In the genomic region with DNA sequence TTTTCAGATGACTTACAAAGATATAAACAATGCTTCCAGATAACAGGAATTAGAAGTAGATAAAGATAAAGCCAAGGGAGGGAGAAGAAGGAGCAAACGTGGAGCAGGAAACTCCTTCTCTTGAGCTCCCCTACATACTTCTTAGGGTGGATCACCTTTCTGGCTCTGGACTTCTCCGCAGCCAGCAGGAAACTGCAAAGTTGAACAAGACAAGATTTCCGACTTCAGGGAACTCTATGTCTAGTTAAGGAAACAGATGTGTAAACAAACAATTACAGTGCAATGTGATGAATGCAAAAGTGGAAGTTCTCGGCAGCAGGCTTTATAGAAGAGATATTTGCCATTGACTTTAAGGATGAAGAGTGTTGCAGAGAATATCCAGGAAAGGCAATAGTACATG, we compare ENCODE assay signal across 2 cellular contexts.
TF ChIP-seq lines count a peak whose summit lies in the region.

No MANE protein-coding gene starts in this region.

TF ChIP-seq in IMR-90, 13 proteins besides CTCF, POLR2A, EP300 and RAD21 (continued from another document):
- TF ChIP-seq USF2 (IDR thresholded peaks at IDR 0.05; ENCODE audit: low read depth, low read length), result no peak
- no peak for TF ChIP-seq CEBPB (IDR thresholded peaks at IDR 0.05; ENCODE audit: low read depth, low read length)
- TF ChIP-seq RCOR1 (IDR thresholded peaks at IDR 0.05; ENCODE audit: insufficient replicate concordance, low read length), result no peak
- TF ChIP-seq FOS (IDR thresholded peaks at IDR 0.05; ENCODE audit: low read depth, low read length), result no peak
- no peak for TF ChIP-seq CHD1 (IDR thresholded peaks at IDR 0.05; ENCODE audit: low read depth, low read length)
- no peak for TF ChIP-seq RFX5 (IDR thresholded peaks at IDR 0.05; ENCODE audit: low read depth, low read length)
- no peak for TF ChIP-seq MAFK (IDR thresholded peaks at IDR 0.05; ENCODE audit: low read depth, low read length)
- TF ChIP-seq MXI1 (IDR thresholded peaks at IDR 0.05; ENCODE audit: borderline replicate concordance, low read depth, low read length), result no peak
- TF ChIP-seq SMC3 (IDR thresholded peaks at IDR 0.05; ENCODE audit: low read depth, low read length), result no peak
- no peak for TF ChIP-seq NFE2L2 (IDR thresholded peaks at IDR 0.05; ENCODE audit: low read depth, low read length)
- TF ChIP-seq ELK1 (IDR thresholded peaks at IDR 0.05; ENCODE audit: borderline replicate concordance, low read depth, low read length), result no peak
- TF ChIP-seq BHLHE40 (IDR thresholded peaks at IDR 0.05; ENCODE audit: low read depth, low read length), result no peak
TF ChIP-seq in IMR-90: peak in this region for 0.

TF ChIP-seq in GM12878, 131 proteins besides CTCF, POLR2A, EP300 and RAD21 (continued from another document):
- TF ChIP-seq, protein P1, sequence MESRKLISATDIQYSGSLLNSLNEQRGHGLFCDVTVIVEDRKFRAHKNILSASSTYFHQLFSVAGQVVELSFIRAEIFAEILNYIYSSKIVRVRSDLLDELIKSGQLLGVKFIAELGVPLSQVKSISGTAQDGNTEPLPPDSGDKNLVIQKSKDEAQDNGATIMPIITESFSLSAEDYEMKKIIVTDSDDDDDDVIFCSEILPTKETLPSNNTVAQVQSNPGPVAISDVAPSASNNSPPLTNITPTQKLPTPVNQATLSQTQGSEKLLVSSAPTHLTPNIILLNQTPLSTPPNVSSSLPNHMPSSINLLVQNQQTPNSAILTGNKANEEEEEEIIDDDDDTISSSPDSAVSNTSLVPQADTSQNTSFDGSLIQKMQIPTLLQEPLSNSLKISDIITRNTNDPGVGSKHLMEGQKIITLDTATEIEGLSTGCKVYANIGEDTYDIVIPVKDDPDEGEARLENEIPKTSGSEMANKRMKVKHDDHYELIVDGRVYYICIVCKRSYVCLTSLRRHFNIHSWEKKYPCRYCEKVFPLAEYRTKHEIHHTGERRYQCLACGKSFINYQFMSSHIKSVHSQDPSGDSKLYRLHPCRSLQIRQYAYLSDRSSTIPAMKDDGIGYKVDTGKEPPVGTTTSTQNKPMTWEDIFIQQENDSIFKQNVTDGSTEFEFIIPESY (IDR thresholded peaks at IDR 0.05), result no peak
- TF ChIP-seq FOS (IDR thresholded peaks at IDR 0.05; ENCODE audit: borderline replicate concordance, extremely low read depth, insufficient read length) (no peak), PAX5 (IDR thresholded peaks at IDR 0.05; ENCODE audit: borderline replicate concordance, low read depth, low read length) (no peak), JUND (IDR thresholded peaks at IDR 0.05; ENCODE audit: low read depth, low read length) (no peak), ASH2L (IDR thresholded peaks at IDR 0.05; ENCODE audit: borderline replicate concordance, low read depth) (no peak), ZBTB11 (CRISPR knock-in tag; IDR thresholded peaks at IDR 0.05) (no peak), SREBF2 (IDR thresholded peaks at IDR 0.05; ENCODE audit: low read length) (no peak), KDM1A (IDR thresholded peaks at IDR 0.05; ENCODE audit: borderline replicate concordance) (no peak), EGR1 (IDR thresholded peaks at IDR 0.05; ENCODE audit: borderline replicate concordance in 1 of 2, low read depth in 2 of 2, low read length in 2 of 2) (no peak), ESRRA (IDR thresholded peaks at IDR 0.05; ENCODE audit: low read length) (no peak), ZNF274 (IDR thresholded peaks at IDR 0.05; ENCODE audit: insufficient read depth, insufficient read length) (no peak), SRF (IDR thresholded peaks at IDR 0.05; ENCODE audit: low read depth in 2 of 2, low read length in 2 of 2) (no peak)
- TF ChIP-seq, protein P2, sequence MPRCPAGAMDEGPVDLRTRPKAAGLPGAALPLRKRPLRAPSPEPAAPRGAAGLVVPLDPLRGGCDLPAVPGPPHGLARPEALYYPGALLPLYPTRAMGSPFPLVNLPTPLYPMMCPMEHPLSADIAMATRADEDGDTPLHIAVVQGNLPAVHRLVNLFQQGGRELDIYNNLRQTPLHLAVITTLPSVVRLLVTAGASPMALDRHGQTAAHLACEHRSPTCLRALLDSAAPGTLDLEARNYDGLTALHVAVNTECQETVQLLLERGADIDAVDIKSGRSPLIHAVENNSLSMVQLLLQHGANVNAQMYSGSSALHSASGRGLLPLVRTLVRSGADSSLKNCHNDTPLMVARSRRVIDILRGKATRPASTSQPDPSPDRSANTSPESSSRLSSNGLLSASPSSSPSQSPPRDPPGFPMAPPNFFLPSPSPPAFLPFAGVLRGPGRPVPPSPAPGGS (IDR thresholded peaks at IDR 0.05; ENCODE audit: borderline replicate concordance, insufficient read depth, low read depth, low read length, poor library complexity, severe bottlenecking), result no peak
